1 cellular context compared by ENCODE assay signal in the genomic region with DNA sequence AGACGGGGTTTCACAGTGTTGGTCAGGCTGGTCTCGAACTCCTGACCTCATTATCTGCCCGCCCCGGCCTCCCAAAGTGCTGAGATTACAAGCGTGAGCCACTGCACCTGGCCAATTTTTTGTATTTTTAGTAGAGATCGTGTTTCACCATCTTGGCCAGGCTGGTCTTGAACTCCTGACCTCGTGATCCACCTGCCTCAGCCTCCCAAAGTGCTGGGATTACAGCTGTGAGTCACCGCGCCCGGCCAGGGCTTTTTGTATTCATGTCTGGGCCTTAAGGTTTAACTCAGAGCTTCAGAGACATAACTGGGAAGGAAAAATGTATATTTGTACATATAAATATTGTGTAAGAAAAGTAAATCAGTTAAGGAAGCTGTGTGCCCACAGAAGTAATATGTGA. TPM values are rescaled to one million over a fixed set of nuclear protein-coding genes. Genes with fewer than 3 reads are reported as not detected.
"Had no signal": no experiment of that assay in that cellular context is flagged by ENCODE, and none has a peak within 500 bp of the region (broad histone marks: within the 10 kb centered on the region; RNA-seq: fewer than 3 reads in every experiment).

No MANE protein-coding gene starts in this region.

RNA-seq across cellular contexts. Expression of a gene that starts 33.9 kb away (rescaled TPM):
- total RNA-seq: endothelial cell of umbilical vein had no signal
